6 cellular contexts compared by ENCODE assay signal in genomic region chr9:126707712-126708111, GRCh38.
DNase-seq lines count a peak whose midpoint lies in the region; ATAC-seq and TF ChIP-seq lines count a peak whose summit lies in the region.
"Not testable (repeated sequence)": the region's sequence is repeated elsewhere in the genome, so short reads cannot be mapped to it uniquely, and the experiment has no call there.

No MANE protein-coding gene starts in this region.

- H3K4me3 Mint-ChIP-seq in activated CD4-positive, alpha-beta T cell treated with anti-CD3 and anti-CD28 coated beads, Interleukin-2, amount 10 ng/mL, durations not matched to agents 7 days and 5 days; activated T-helper 2 cell treated with anti-CD3 and anti-CD28 coated beads, Interferon-gamma antibody, Interleukin-2, Interleukin-4, amounts not matched to agents 10 μg/mL and 5 μg/mL and 100 μg/mL, durations not matched to agents 14 hours and 24 hours and 36 hours (ENCODE audit: low read depth); endothelial cell (ENCODE audit: unreplicated experiment); osteocyte (ENCODE audit: unreplicated experiment): not testable (repeated sequence)

- not testable (repeated sequence) for H3K36me3 ChIP-seq in stomach

- not testable (repeated sequence) for H3K9me3 ChIP-seq in stomach

- POLR2A ChIA-PET in activated CD4-positive, alpha-beta T cell treated with anti-CD3 and anti-CD28 coated beads, Interleukin-2, amount 10 ng/mL, durations not matched to agents 7 days and 5 days (lab: Charles Lee) = not testable (repeated sequence)

- H3K4me1 Mint-ChIP-seq in activated CD4-positive, alpha-beta T cell treated with anti-CD3 and anti-CD28 coated beads, Interleukin-2, amount 10 ng/mL, durations not matched to agents 7 days and 5 days = peaks cover 19% of the 10 kb centered on the region
- H3K4me1 Mint-ChIP-seq in activated T-helper 2 cell treated with anti-CD3 and anti-CD28 coated beads, Interferon-gamma antibody, Interleukin-2, Interleukin-4, amounts not matched to agents 10 μg/mL and 5 μg/mL and 100 μg/mL, durations not matched to agents 14 hours and 24 hours and 36 hours (ENCODE audit: low read depth) = peaks cover 14% of the 10 kb centered on the region
- peaks cover 24% of the 10 kb centered on the region for H3K4me1 Mint-ChIP-seq in endothelial cell (ENCODE audit: unreplicated experiment)
- H3K4me1 Mint-ChIP-seq in osteocyte (ENCODE audit: unreplicated experiment) = peaks cover 13% of the 10 kb centered on the region

- H3K9me3 Mint-ChIP-seq in activated CD4-positive, alpha-beta T cell treated with anti-CD3 and anti-CD28 coated beads, Interleukin-2, amount 10 ng/mL, durations not matched to agents 7 days and 5 days; activated T-helper 2 cell treated with anti-CD3 and anti-CD28 coated beads, Interferon-gamma antibody, Interleukin-2, Interleukin-4, amounts not matched to agents 10 μg/mL and 5 μg/mL and 100 μg/mL, durations not matched to agents 14 hours and 24 hours and 36 hours; endothelial cell (ENCODE audit: unreplicated experiment); osteocyte (ENCODE audit: unreplicated experiment): not testable (repeated sequence)

- CTCF ChIA-PET in activated CD4-positive, alpha-beta T cell treated with anti-CD3 and anti-CD28 coated beads, Interleukin-2, amount 10 ng/mL, durations not matched to agents 7 days and 5 days (lab: Charles Lee) = interaction anchor here (1.0 to 10.6 kb wide), 6 partner anchors 7 to 97 kb away, joined by 3 to 195 read pairs (median 4); partner anchors contain the start of gene ZBTB43

- intact Hi-C loops in activated T-helper 2 cell treated with anti-CD3 and anti-CD28 coated beads, Interferon-gamma antibody, Interleukin-2, Interleukin-4, amounts not matched to agents 10 μg/mL and 5 μg/mL and 100 μg/mL, durations not matched to agents 14 hours and 24 hours and 36 hours (cut with micrococcal nuclease) = loop anchor here (5.0 kb wide), 1 partner anchor 40 kb away; no protein-coding TSS in a partner anchor
- intact Hi-C loops in stomach (cut with DNase I; ENCODE audit: low total_unique reads) = loop anchor here (2.0 kb wide), 1 partner anchor 73 kb away; no protein-coding TSS in a partner anchor

- H3K27me3 Mint-ChIP-seq in activated CD4-positive, alpha-beta T cell treated with anti-CD3 and anti-CD28 coated beads, Interleukin-2, amount 10 ng/mL, durations not matched to agents 7 days and 5 days = peaks cover 16% of the 10 kb centered on the region
- peaks cover 26% of the 10 kb centered on the region for H3K27me3 Mint-ChIP-seq in activated T-helper 2 cell treated with anti-CD3 and anti-CD28 coated beads, Interferon-gamma antibody, Interleukin-2, Interleukin-4, amounts not matched to agents 10 μg/mL and 5 μg/mL and 100 μg/mL, durations not matched to agents 14 hours and 24 hours and 36 hours (ENCODE audit: low read depth)
- H3K27me3 Mint-ChIP-seq in endothelial cell (ENCODE audit: unreplicated experiment) = not testable (repeated sequence)
- peaks cover 34% of the 10 kb centered on the region for H3K27me3 Mint-ChIP-seq in osteocyte (ENCODE audit: unreplicated experiment)

- DNase-seq in activated CD4-positive, alpha-beta T cell treated with anti-CD3 and anti-CD28 coated beads, Interleukin-2, amount 10 ng/mL, durations not matched to agents 7 days and 5 days = peak; percentile 2
- DNase-seq in activated T-helper 2 cell treated with anti-CD3 and anti-CD28 coated beads, Interferon-gamma antibody, Interleukin-2, Interleukin-4, amounts not matched to agents 10 μg/mL and 5 μg/mL and 100 μg/mL, durations not matched to agents 14 hours and 24 hours and 36 hours (ENCODE audit: low spot score) = peak; percentile 4
- not testable (repeated sequence) for DNase-seq in endothelial cell (ENCODE audit: low spot score)
- DNase-seq in left lobe of liver (ENCODE audit: low spot score) (peak; percentile 15), osteocyte (ENCODE audit: extremely low spot score, unreplicated experiment) (peak; percentile 48), stomach (peak; percentile 5)

- not testable (repeated sequence) for H3K4me3 ChIP-seq in stomach

- peaks cover 0 to 55% (median 37%) of the 10 kb centered on the region in 3 donors for H3K27me3 ChIP-seq in stomach

- ATAC-seq in left lobe of liver = not testable (repeated sequence)

- TF ChIP-seq EP300 in stomach (IDR thresholded peaks at IDR 0.05) = not testable (repeated sequence)

- not testable (repeated sequence) for TF ChIP-seq POLR2A in stomach (IDR thresholded peaks at IDR 0.05)

- not testable (repeated sequence) for H3K27ac ChIP-seq in stomach

- TF ChIP-seq CTCF in endothelial cell (IDR thresholded peaks at IDR 0.05; ENCODE audit: unreplicated experiment); osteocyte (IDR thresholded peaks at IDR 0.05); stomach (IDR thresholded peaks at IDR 0.05): not testable (repeated sequence)

- peaks cover 11 to 17% (median 16%) of the 10 kb centered on the region in 4 donors for H3K4me1 ChIP-seq in stomach

- not testable (repeated sequence) for H3K27ac Mint-ChIP-seq in activated CD4-positive, alpha-beta T cell treated with anti-CD3 and anti-CD28 coated beads, Interleukin-2, amount 10 ng/mL, durations not matched to agents 7 days and 5 days; activated T-helper 2 cell treated with anti-CD3 and anti-CD28 coated beads, Interferon-gamma antibody, Interleukin-2, Interleukin-4, amounts not matched to agents 10 μg/mL and 5 μg/mL and 100 μg/mL, durations not matched to agents 14 hours and 24 hours and 36 hours; osteocyte (ENCODE audit: unreplicated experiment)
- H3K27ac Mint-ChIP-seq in endothelial cell (ENCODE audit: unreplicated experiment) = peak overlapping the region; percentile 18

- H3K36me3 Mint-ChIP-seq in activated CD4-positive, alpha-beta T cell treated with anti-CD3 and anti-CD28 coated beads, Interleukin-2, amount 10 ng/mL, durations not matched to agents 7 days and 5 days (ENCODE audit: low read depth); activated T-helper 2 cell treated with anti-CD3 and anti-CD28 coated beads, Interferon-gamma antibody, Interleukin-2, Interleukin-4, amounts not matched to agents 10 μg/mL and 5 μg/mL and 100 μg/mL, durations not matched to agents 14 hours and 24 hours and 36 hours (ENCODE audit: low read depth); endothelial cell (ENCODE audit: low read depth, unreplicated experiment); osteocyte (ENCODE audit: unreplicated experiment): not testable (repeated sequence)

- WGBS in stomach, 5 donors = 94 to 97% (median 96%) methylated on average over 10 of the region's 10 CpGs
